In genomic region chr7:80278737-80279136, GRCh38 we compare ENCODE assay signal across 23 cellular contexts.
A peak's percentile ranks its signal among the peaks of the same experiment; 100 is the strongest.
DNase-seq lines count a peak whose midpoint lies in the region; ATAC-seq and TF ChIP-seq lines count a peak whose summit lies in the region.
"Had no signal": no experiment of that assay in that cellular context is flagged by ENCODE, and none has a peak within 500 bp of the region (broad histone marks: within the 10 kb centered on the region; RNA-seq: fewer than 3 reads in every experiment).

No MANE protein-coding gene starts in this region.

- no peak overlapping the region for H4K91ac ChIP-seq in mesenchymal stem cell (ENCODE audit: low read length)

- H3K36me3 ChIP-seq in left ventricle myocardium inferior (no peaks in the 10 kb centered on the region), mesenchymal stem cell (ENCODE audit: control insufficient read depth in 1 of 2, insufficient read depth in 2 of 2, low read depth in 1 of 2, low read length in 2 of 2) (no peaks in the 10 kb centered on the region)
- H3K36me3 ChIP-seq: BE2C, lower lobe of right lung had no signal

- H2BK5ac ChIP-seq in mesenchymal stem cell (ENCODE audit: low read depth, low read length, poor library complexity, severe bottlenecking) = no peak overlapping the region

- H3K27ac ChIP-seq in left ventricle myocardium inferior (replicated peaks) = peak overlapping the region; percentile 66
- H3K27ac ChIP-seq in VCaP = peak overlapping the region; percentile 62
- H3K27ac ChIP-seq in mesenchymal stem cell (ENCODE audit: low read length, poor library complexity, severe bottlenecking) = peak overlapping the region; percentile 62
- H3K27ac ChIP-seq: body of pancreas had no signal

- H3K4ac ChIP-seq in mesenchymal stem cell (ENCODE audit: low read depth in 1 of 2, low read length in 2 of 2) = no peak overlapping the region

- no peak overlapping the region for H2AK5ac ChIP-seq in mesenchymal stem cell (ENCODE audit: low read length, severe bottlenecking)

- H3K14ac ChIP-seq in mesenchymal stem cell (ENCODE audit: low read length in 2 of 2) = no peak overlapping the region

- peak overlapping the region; percentile 50 for H3K9ac ChIP-seq in mesenchymal stem cell (ENCODE audit: low read length)

- H2BK120ac ChIP-seq in mesenchymal stem cell (ENCODE audit: low read depth, low read length) = no peak overlapping the region

- H4K8ac ChIP-seq in mesenchymal stem cell (ENCODE audit: low read length) = no peak overlapping the region

- H3K4me1 ChIP-seq in left ventricle myocardium inferior (peaks cover 62% of the 10 kb centered on the region), mesenchymal stem cell (ENCODE audit: control insufficient read depth, insufficient read depth, low read depth, low read length) (peaks cover under 1% of the 10 kb centered on the region)

- no peak overlapping the region for H2AFZ ChIP-seq in mesenchymal stem cell (ENCODE audit: low read depth, low read length)

- H3K18ac ChIP-seq in mesenchymal stem cell (ENCODE audit: low read depth in 1 of 2, low read length in 2 of 2) = no peak overlapping the region

- TF ChIP-seq CTCF in left ventricle myocardium inferior (IDR thresholded peaks at IDR 0.05; ENCODE audit: borderline replicate concordance) (no peak), VCaP (conservative IDR thresholded peaks at IDR 0.05) (no peak)

- no peak overlapping the region for H3K23ac ChIP-seq in mesenchymal stem cell (ENCODE audit: low read length in 2 of 2)

- H3K4me3 ChIP-seq in left ventricle myocardium inferior = no peak overlapping the region
- H3K4me3 ChIP-seq in mesenchymal stem cell (ENCODE audit: insufficient read depth in 1 of 2, low read depth in 1 of 2, low read length in 2 of 2) = no peak overlapping the region
- H3K4me3 ChIP-seq: body of pancreas, lower lobe of right lung, psoas muscle had no signal

- no CpG with 5 or more reads among the region's 2 CpGs for WGBS in mesenchymal stem cell

- H2BK15ac ChIP-seq in mesenchymal stem cell (ENCODE audit: low read depth, poor library complexity, severe bottlenecking) = no peak overlapping the region

- no peak overlapping the region for H3K4me2 ChIP-seq in mesenchymal stem cell (ENCODE audit: low read length, poor library complexity, severe bottlenecking)

- no peaks in the 10 kb centered on the region for H3K9me3 ChIP-seq in left ventricle myocardium inferior (replicated peaks)
- H3K9me3 ChIP-seq in mesenchymal stem cell (ENCODE audit: control insufficient read depth, low read length) = no peaks in the 10 kb centered on the region
- H3K9me3 ChIP-seq: BE2C, body of pancreas, lower lobe of right lung, psoas muscle had no signal

- no peaks in the 10 kb centered on the region for H3K79me1 ChIP-seq in mesenchymal stem cell (replicated peaks; ENCODE audit: low read length, poor library complexity, severe bottlenecking)

- intact Hi-C loops in left ventricle myocardium inferior (cut with micrococcal nuclease) (loop anchor here (10.0 kb wide), 1 partner anchor 134 kb away; no protein-coding TSS in a partner anchor), cardiac septum (cut with DNase I) (loop anchor here (2.0 to 5.0 kb wide), 2 partner anchors 80 to 141 kb away; no protein-coding TSS in a partner anchor)

- no peaks in the 10 kb centered on the region for H3K27me3 ChIP-seq in left ventricle myocardium inferior (ENCODE audit: low read depth)
- H3K27me3 ChIP-seq in mesenchymal stem cell (ENCODE audit: control insufficient read depth in 1 of 2, insufficient read depth in 1 of 2, low read length in 2 of 2) = no peaks in the 10 kb centered on the region
- H3K27me3 ChIP-seq: BE2C, body of pancreas had no signal

- no peak for ATAC-seq in GM19324 (IDR thresholded peaks at IDR 0.05; ENCODE audit: low FRiP score, unreplicated experiment)
- ATAC-seq in HG03175 (IDR thresholded peaks at IDR 0.05; ENCODE audit: unreplicated experiment) = no peak
- ATAC-seq: activated CD4-positive, alpha-beta T cell treated with anti-CD3 and anti-CD28 coated beads for 36 hours; body of pancreas; lower lobe of right lung; psoas muscle had no signal

- no peak for DNase-seq in left ventricle myocardium inferior
- no peak for DNase-seq in cardiac septum (ENCODE audit: low spot score)
- DNase-seq in mesenchymal stem cell = peak; percentile 32
- no peak for DNase-seq in NCI-H146 treated with DMSO at 0.1 percent for 48 hours (lab: John Stamatoyannopoulos, UW; ENCODE audit: unreplicated experiment)
- DNase-seq in middle frontal gyrus (ENCODE audit: extremely low spot score, low spot score) = no peak
- DNase-seq: activated CD4-positive, alpha-beta T cell treated with anti-CD3 and anti-CD28 coated beads for 36 hours; activated gamma-delta T cell; BE2C; body of pancreas; effector CD4-positive, alpha-beta T cell; foreskin fibroblast; GDM1; hippocampal formation; immature natural killer cell; lower lobe of right lung; NCI-H2081 treated with DMSO at 0.1 percent for 48 hours; NCI-H345; psoas muscle; SHP77 treated with DMSO at 0.1 percent for 48 hours; stimulated activated CD4-positive, alpha-beta T cell treated with anti-CD3 and anti-CD28 coated beads, Interleukin-1b, Interleukin-23, amount 100 ng/mL, for 48 hours had no signal

- no peak overlapping the region for H2BK12ac ChIP-seq in mesenchymal stem cell (ENCODE audit: low read length in 2 of 2)
